Comparison of ENCODE assay signal across 1 cellular context in the genomic region with DNA sequence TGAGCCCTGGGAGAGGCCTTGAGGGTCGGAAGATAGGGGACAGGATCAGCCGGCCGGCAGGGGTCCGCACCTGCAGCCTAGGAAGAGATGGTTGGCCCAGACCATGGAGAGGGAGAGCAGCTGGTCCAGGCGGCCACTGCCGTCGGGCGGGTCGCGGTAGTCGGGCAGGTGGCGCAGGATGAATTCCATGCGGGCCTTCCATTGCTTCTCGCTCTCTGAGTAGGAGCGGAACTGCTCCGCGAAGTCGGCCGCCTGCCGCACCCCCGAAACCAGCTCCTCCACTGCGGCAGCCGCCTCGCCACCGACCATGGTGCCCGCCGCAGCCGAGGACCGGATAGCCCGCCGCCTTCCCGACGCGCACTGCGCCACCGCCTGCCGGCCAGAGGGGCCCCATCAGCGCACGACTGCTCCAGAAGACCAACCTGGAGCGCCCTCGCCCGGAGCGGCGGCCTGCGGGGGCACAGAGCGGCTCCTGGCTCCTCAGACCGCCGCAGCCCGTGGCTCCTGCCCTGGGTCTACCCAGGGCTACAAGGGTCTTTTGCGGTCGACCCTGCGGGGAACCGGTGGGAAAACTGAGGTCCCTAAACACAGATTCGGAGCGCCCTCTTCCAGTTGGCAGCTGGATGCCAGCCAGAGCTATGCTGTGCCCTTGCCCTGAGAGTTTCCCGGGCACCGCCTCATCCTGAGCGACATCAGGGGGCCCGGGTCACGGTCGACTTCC.
TF ChIP-seq lines count a peak whose summit lies in the region.

A gene with protein sequence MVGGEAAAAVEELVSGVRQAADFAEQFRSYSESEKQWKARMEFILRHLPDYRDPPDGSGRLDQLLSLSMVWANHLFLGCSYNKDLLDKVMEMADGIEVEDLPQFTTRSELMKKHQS (minus strand): TSS at position 336 of the 721 bp plus-strand sequence. CDS start 27 bp downstream, at position 309.

TF ChIP-seq in HepG2, 621 proteins besides CTCF, POLR2A, EP300 and RAD21 (continued from another document and continues in another):
- TF ChIP-seq, protein P1, sequence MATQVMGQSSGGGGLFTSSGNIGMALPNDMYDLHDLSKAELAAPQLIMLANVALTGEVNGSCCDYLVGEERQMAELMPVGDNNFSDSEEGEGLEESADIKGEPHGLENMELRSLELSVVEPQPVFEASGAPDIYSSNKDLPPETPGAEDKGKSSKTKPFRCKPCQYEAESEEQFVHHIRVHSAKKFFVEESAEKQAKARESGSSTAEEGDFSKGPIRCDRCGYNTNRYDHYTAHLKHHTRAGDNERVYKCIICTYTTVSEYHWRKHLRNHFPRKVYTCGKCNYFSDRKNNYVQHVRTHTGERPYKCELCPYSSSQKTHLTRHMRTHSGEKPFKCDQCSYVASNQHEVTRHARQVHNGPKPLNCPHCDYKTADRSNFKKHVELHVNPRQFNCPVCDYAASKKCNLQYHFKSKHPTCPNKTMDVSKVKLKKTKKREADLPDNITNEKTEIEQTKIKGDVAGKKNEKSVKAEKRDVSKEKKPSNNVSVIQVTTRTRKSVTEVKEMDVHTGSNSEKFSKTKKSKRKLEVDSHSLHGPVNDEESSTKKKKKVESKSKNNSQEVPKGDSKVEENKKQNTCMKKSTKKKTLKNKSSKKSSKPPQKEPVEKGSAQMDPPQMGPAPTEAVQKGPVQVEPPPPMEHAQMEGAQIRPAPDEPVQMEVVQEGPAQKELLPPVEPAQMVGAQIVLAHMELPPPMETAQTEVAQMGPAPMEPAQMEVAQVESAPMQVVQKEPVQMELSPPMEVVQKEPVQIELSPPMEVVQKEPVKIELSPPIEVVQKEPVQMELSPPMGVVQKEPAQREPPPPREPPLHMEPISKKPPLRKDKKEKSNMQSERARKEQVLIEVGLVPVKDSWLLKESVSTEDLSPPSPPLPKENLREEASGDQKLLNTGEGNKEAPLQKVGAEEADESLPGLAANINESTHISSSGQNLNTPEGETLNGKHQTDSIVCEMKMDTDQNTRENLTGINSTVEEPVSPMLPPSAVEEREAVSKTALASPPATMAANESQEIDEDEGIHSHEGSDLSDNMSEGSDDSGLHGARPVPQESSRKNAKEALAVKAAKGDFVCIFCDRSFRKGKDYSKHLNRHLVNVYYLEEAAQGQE (IDR thresholded peaks at IDR 0.05; ENCODE audit: borderline replicate concordance in 1 of 2, low read depth in 1 of 2, low read length in 2 of 2): no peak
- TF ChIP-seq JUNB (CRISPR knock-in tag; IDR thresholded peaks at IDR 0.05; ENCODE audit: borderline replicate concordance): no peak
- peak; percentile 79 for TF ChIP-seq RFXANK (CRISPR knock-in tag; IDR thresholded peaks at IDR 0.05)
- TF ChIP-seq, protein P2, sequence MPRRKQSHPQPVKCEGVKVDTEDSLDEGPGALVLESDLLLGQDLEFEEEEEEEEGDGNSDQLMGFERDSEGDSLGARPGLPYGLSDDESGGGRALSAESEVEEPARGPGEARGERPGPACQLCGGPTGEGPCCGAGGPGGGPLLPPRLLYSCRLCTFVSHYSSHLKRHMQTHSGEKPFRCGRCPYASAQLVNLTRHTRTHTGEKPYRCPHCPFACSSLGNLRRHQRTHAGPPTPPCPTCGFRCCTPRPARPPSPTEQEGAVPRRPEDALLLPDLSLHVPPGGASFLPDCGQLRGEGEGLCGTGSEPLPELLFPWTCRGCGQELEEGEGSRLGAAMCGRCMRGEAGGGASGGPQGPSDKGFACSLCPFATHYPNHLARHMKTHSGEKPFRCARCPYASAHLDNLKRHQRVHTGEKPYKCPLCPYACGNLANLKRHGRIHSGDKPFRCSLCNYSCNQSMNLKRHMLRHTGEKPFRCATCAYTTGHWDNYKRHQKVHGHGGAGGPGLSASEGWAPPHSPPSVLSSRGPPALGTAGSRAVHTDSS (CRISPR knock-in tag; conservative IDR thresholded peaks at IDR 0.05): no peak
- TF ChIP-seq, protein P3, sequence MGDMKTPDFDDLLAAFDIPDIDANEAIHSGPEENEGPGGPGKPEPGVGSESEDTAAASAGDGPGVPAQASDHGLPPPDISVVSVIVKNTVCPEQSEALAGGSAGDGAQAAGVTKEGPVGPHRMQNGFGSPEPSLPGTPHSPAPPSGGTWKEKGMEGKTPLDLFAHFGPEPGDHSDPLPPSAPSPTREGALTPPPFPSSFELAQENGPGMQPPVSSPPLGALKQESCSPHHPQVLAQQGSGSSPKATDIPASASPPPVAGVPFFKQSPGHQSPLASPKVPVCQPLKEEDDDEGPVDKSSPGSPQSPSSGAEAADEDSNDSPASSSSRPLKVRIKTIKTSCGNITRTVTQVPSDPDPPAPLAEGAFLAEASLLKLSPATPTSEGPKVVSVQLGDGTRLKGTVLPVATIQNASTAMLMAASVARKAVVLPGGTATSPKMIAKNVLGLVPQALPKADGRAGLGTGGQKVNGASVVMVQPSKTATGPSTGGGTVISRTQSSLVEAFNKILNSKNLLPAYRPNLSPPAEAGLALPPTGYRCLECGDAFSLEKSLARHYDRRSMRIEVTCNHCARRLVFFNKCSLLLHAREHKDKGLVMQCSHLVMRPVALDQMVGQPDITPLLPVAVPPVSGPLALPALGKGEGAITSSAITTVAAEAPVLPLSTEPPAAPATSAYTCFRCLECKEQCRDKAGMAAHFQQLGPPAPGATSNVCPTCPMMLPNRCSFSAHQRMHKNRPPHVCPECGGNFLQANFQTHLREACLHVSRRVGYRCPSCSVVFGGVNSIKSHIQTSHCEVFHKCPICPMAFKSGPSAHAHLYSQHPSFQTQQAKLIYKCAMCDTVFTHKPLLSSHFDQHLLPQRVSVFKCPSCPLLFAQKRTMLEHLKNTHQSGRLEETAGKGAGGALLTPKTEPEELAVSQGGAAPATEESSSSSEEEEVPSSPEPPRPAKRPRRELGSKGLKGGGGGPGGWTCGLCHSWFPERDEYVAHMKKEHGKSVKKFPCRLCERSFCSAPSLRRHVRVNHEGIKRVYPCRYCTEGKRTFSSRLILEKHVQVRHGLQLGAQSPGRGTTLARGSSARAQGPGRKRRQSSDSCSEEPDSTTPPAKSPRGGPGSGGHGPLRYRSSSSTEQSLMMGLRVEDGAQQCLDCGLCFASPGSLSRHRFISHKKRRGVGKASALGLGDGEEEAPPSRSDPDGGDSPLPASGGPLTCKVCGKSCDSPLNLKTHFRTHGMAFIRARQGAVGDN (CRISPR knock-in tag; IDR thresholded peaks at IDR 0.05): peak; percentile 98
- TF ChIP-seq TEAD2 (CRISPR knock-in tag; IDR thresholded peaks at IDR 0.05): no peak
- peak; percentile 87 for TF ChIP-seq ELF3 (CRISPR knock-in tag; IDR thresholded peaks at IDR 0.05)
- TF ChIP-seq, protein P4, sequence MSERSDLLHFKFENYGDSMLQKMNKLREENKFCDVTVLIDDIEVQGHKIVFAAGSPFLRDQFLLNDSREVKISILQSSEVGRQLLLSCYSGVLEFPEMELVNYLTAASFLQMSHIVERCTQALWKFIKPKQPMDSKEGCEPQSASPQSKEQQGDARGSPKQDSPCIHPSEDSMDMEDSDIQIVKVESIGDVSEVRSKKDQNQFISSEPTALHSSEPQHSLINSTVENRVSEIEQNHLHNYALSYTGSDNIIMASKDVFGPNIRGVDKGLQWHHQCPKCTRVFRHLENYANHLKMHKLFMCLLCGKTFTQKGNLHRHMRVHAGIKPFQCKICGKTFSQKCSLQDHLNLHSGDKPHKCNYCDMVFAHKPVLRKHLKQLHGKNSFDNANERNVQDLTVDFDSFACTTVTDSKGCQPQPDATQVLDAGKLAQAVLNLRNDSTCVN (CRISPR knock-in tag; IDR thresholded peaks at IDR 0.05; ENCODE audit: borderline replicate concordance): peak; percentile 85; the same call in 1 of the 2 replicates
- TF ChIP-seq PAF1 (CRISPR knock-in tag; IDR thresholded peaks at IDR 0.05): no peak
- peak; percentile 83; the same call in 1 of the 2 replicates for TF ChIP-seq PRMT3 (CRISPR knock-in tag; IDR thresholded peaks at IDR 0.05; ENCODE audit: borderline replicate concordance, low read depth)
- TF ChIP-seq NFATC3 (CRISPR knock-in tag; IDR thresholded peaks at IDR 0.05): no peak
- TF ChIP-seq FIP1L1 (IDR thresholded peaks at IDR 0.05; ENCODE audit: borderline replicate concordance, insufficient read depth, low read depth, low read length): no peak
- TF ChIP-seq, protein P5, sequence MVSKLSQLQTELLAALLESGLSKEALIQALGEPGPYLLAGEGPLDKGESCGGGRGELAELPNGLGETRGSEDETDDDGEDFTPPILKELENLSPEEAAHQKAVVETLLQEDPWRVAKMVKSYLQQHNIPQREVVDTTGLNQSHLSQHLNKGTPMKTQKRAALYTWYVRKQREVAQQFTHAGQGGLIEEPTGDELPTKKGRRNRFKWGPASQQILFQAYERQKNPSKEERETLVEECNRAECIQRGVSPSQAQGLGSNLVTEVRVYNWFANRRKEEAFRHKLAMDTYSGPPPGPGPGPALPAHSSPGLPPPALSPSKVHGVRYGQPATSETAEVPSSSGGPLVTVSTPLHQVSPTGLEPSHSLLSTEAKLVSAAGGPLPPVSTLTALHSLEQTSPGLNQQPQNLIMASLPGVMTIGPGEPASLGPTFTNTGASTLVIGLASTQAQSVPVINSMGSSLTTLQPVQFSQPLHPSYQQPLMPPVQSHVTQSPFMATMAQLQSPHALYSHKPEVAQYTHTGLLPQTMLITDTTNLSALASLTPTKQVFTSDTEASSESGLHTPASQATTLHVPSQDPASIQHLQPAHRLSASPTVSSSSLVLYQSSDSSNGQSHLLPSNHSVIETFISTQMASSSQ (IDR thresholded peaks at IDR 0.05; ENCODE audit: low read depth): no peak
- TF ChIP-seq, protein P5 (CRISPR knock-in tag; IDR thresholded peaks at IDR 0.05; ENCODE audit: borderline replicate concordance): peak; percentile 94
- peak; percentile 95 for TF ChIP-seq CBFB (CRISPR knock-in tag; IDR thresholded peaks at IDR 0.05)
- no peak for TF ChIP-seq EZH2 (conservative IDR thresholded peaks at IDR 0.05; ENCODE audit: low read depth, low read length)
- TF ChIP-seq MTA1 (CRISPR knock-in tag; IDR thresholded peaks at IDR 0.05; ENCODE audit: borderline replicate concordance): peak; percentile 95; the same call in 1 of the 2 replicates
- TF ChIP-seq TAF15 (IDR thresholded peaks at IDR 0.05; ENCODE audit: low read depth, low read length, poor library complexity, severe bottlenecking): no peak
- TF ChIP-seq ZNF546 (CRISPR knock-in tag; conservative IDR thresholded peaks at IDR 0.05): no peak
- TF ChIP-seq SP5 (CRISPR knock-in tag; IDR thresholded peaks at IDR 0.05; ENCODE audit: borderline replicate concordance, low read depth): peak; percentile 33; the same call in 1 of the 2 replicates
- TF ChIP-seq LCORL (IDR thresholded peaks at IDR 0.05): no peak
- peak; percentile 81; the same call in 1 of the 2 replicates for TF ChIP-seq LCORL (CRISPR knock-in tag; IDR thresholded peaks at IDR 0.05)
- TF ChIP-seq ZNF44 (CRISPR knock-in tag; IDR thresholded peaks at IDR 0.05): peak; percentile 29; the same call in 1 of the 2 replicates
- no peak for TF ChIP-seq PCBP1 (IDR thresholded peaks at IDR 0.05; ENCODE audit: borderline replicate concordance, low read depth, low read length)
- TF ChIP-seq RFX3 (CRISPR knock-in tag; IDR thresholded peaks at IDR 0.05): no peak
- TF ChIP-seq HNF4A (CRISPR knock-in tag; IDR thresholded peaks at IDR 0.05): peak; percentile 43; the same call in 1 of the 2 replicates
- TF ChIP-seq, protein P6, sequence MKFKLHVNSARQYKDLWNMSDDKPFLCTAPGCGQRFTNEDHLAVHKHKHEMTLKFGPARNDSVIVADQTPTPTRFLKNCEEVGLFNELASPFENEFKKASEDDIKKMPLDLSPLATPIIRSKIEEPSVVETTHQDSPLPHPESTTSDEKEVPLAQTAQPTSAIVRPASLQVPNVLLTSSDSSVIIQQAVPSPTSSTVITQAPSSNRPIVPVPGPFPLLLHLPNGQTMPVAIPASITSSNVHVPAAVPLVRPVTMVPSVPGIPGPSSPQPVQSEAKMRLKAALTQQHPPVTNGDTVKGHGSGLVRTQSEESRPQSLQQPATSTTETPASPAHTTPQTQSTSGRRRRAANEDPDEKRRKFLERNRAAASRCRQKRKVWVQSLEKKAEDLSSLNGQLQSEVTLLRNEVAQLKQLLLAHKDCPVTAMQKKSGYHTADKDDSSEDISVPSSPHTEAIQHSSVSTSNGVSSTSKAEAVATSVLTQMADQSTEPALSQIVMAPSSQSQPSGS (CRISPR knock-in tag; IDR thresholded peaks at IDR 0.05): peak; percentile 93
- no peak for TF ChIP-seq HNRNPH1 (optimal IDR thresholded peaks at IDR 0.05; ENCODE audit: low read depth, low read length)
- peak; percentile 69; the same call in 1 of the 2 replicates for TF ChIP-seq CENPT (CRISPR knock-in tag; IDR thresholded peaks at IDR 0.05; ENCODE audit: low read depth)
- TF ChIP-seq, protein P7, sequence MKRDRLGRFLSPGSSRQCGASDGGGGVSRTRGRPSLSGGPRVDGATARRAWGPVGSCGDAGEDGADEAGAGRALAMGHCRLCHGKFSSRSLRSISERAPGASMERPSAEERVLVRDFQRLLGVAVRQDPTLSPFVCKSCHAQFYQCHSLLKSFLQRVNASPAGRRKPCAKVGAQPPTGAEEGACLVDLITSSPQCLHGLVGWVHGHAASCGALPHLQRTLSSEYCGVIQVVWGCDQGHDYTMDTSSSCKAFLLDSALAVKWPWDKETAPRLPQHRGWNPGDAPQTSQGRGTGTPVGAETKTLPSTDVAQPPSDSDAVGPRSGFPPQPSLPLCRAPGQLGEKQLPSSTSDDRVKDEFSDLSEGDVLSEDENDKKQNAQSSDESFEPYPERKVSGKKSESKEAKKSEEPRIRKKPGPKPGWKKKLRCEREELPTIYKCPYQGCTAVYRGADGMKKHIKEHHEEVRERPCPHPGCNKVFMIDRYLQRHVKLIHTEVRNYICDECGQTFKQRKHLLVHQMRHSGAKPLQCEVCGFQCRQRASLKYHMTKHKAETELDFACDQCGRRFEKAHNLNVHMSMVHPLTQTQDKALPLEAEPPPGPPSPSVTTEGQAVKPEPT (CRISPR knock-in tag; IDR thresholded peaks at IDR 0.05; ENCODE audit: low read depth): no peak
- TF ChIP-seq NFE2L2 (IDR thresholded peaks at IDR 0.05; ENCODE audit: low read length): no peak
- TF ChIP-seq, protein P8, sequence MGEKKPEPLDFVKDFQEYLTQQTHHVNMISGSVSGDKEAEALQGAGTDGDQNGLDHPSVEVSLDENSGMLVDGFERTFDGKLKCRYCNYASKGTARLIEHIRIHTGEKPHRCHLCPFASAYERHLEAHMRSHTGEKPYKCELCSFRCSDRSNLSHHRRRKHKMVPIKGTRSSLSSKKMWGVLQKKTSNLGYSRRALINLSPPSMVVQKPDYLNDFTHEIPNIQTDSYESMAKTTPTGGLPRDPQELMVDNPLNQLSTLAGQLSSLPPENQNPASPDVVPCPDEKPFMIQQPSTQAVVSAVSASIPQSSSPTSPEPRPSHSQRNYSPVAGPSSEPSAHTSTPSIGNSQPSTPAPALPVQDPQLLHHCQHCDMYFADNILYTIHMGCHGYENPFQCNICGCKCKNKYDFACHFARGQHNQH (CRISPR knock-in tag; IDR thresholded peaks at IDR 0.05): peak; percentile 81
- TF ChIP-seq ARNT2 (CRISPR knock-in tag; IDR thresholded peaks at IDR 0.05; ENCODE audit: low read depth): peak; percentile 97
- TF ChIP-seq, protein P9, sequence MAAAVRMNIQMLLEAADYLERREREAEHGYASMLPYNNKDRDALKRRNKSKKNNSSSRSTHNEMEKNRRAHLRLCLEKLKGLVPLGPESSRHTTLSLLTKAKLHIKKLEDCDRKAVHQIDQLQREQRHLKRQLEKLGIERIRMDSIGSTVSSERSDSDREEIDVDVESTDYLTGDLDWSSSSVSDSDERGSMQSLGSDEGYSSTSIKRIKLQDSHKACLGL (CRISPR knock-in tag; IDR thresholded peaks at IDR 0.05): peak; percentile 85; the same call in 1 of the 2 replicates
